In the genomic region with DNA sequence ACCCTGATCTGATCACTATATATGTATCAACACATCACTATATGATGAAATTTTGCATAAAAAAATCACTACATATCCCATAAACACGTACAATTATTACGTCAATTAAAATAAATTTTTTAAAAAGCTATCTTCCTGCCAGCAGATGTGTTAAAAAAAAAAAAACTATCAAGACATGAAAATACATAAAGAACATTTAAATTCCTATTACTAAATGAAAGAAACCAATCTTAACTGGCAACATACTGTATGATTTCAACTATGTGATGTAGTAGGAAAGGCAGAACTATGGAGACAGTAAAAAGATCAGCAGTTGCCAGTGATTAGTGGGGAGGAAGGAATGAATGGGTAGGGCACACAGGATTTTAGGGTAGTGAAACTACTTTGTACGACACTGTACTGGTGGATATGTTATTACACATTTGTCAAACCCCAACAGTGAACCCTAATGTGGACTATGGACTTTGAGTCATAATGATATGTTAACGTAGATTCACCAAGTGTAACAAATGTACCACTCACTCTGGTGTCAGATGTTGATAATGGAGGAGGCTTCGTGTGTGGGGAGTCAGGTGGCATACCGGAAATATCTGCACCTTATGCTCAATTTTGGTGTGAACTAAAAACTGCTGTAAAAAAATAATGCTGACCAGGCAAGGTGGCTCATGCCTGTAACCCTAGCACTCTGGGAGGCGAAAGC, we compare ENCODE assay signal across 1 cellular context.
TF ChIP-seq lines count a peak whose summit lies in the region.

No MANE protein-coding gene starts in this region.

TF ChIP-seq in SK-N-SH, 30 proteins besides CTCF, POLR2A, EP300 and RAD21 (continued from another document):
- no peak for TF ChIP-seq SMC3 (IDR thresholded peaks at IDR 0.05; ENCODE audit: low read depth, low read length)
- TF ChIP-seq FOXJ3 (CRISPR knock-in tag; IDR thresholded peaks at IDR 0.05): no peak
